Comparison of ENCODE assay signal across 8 cellular contexts in genomic region chr19:32581704-32582164, GRCh38. TPM values are rescaled to one million over a fixed set of nuclear protein-coding genes. Genes with fewer than 3 reads are reported as not detected.
DNase-seq lines count a peak whose midpoint lies in the region; ATAC-seq and TF ChIP-seq lines count a peak whose summit lies in the region.

No MANE protein-coding gene starts in this region.

- POLR2A ChIA-PET in BJ (lab: Charles Lee) = no interaction called here

- TF ChIP-seq CTCF in BJ (IDR thresholded peaks at IDR 0.05; ENCODE audit: insufficient read depth, low read depth, low read length) (no peak), OCI-LY3 (IDR thresholded peaks at IDR 0.05; ENCODE audit: low read depth, low read length) (no peak), coronary artery (IDR thresholded peaks at IDR 0.05) (no peak), liver (IDR thresholded peaks at IDR 0.05; ENCODE audit: low read depth, low read length, missing input control) (no peak), tibial artery (IDR thresholded peaks at IDR 0.05) (no peak)

- H3K4me1 ChIP-seq in OCI-LY3 (ENCODE audit: low read length) (peaks cover 11% of the 10 kb centered on the region), liver (ENCODE audit: control insufficient read depth in 4 of 4, insufficient read depth in 4 of 4, low read length in 3 of 4) (peaks cover 0 to 13% (median 8%) of the 10 kb centered on the region in 4 donors), tibial artery (peaks cover 0 to 13% (median 9%) of the 10 kb centered on the region in 4 donors)

- no peak for TF ChIP-seq RAD21 in liver (IDR thresholded peaks at IDR 0.05)

- ATAC-seq in GM21825 (IDR thresholded peaks at IDR 0.05; ENCODE audit: unreplicated experiment) = peak; percentile 11
- no peak for ATAC-seq in GM18868 (IDR thresholded peaks at IDR 0.05; ENCODE audit: unreplicated experiment)

- CTCF ChIA-PET in BJ (lab: Yijun Ruan, JAX) = interaction anchor here (1.8 to 1.9 kb wide), 2 partner anchors 18 to 242 kb away, joined by 4 to 7 read pairs; no protein-coding TSS in a partner anchor

- DNase-seq in BJ (ENCODE audit: low read depth) = no peak
- DNase-seq in coronary artery (ENCODE audit: low spot score) = no peak
- no peak for DNase-seq in tibial artery
- DNase-seq in activated gamma-delta T cell treated with Interleukin-2 at 50 U/mL for 16 hours = no peak

- H3K36me3 ChIP-seq in BJ (ENCODE audit: control insufficient read depth, insufficient read depth, low read length) (peaks cover 3% of the 10 kb centered on the region), OCI-LY3 (replicated peaks; ENCODE audit: low read depth, low read length) (peaks cover 39% of the 10 kb centered on the region), liver (ENCODE audit: control insufficient read depth in 4 of 4, insufficient read depth in 3 of 4, low read depth in 1 of 4, low read length in 3 of 4) (peaks cover 4 to 24% (median 18%) of the 10 kb centered on the region in 4 donors), tibial artery (peaks cover 18 to 30% (median 28%) of the 10 kb centered on the region in 3 donors)

- peak overlapping the region; percentile 94 for H3K4me3 ChIP-seq in BJ (ENCODE audit: low read depth, low read length)
- H3K4me3 ChIP-seq in OCI-LY3 (ENCODE audit: low read length) = peak overlapping the region; percentile 87
- H3K4me3 ChIP-seq in coronary artery = peak overlapping the region; percentile 91
- peak overlapping the region; percentile 76 to 96 (median 85) for H3K4me3 ChIP-seq in liver (ENCODE audit: low read depth in 1 of 3, low read length in 3 of 3)
- H3K4me3 ChIP-seq in tibial artery = peak overlapping the region; percentile 96 to 100

- H2AFZ ChIP-seq in OCI-LY3 (ENCODE audit: low read depth, low read length) = no peak overlapping the region; the same call in 1 of the 2 replicates

- H4K20me1 ChIP-seq in OCI-LY3 (ENCODE audit: insufficient read depth, low read length) = 0 out of 2 replicates have a peak, but pooled peaks cover 4% of the 10 kb centered on the region

- WGBS in liver = 9% methylated on average over 27 of the region's 27 CpGs

- H3K27me3 ChIP-seq in BJ (ENCODE audit: control insufficient read depth, insufficient read depth, low read length) (no peaks in the 10 kb centered on the region), OCI-LY3 (ENCODE audit: low read depth, low read length) (peaks cover 5% of the 10 kb centered on the region; the same call in 1 of the 2 replicates), liver (ENCODE audit: control insufficient read depth in 4 of 4, insufficient read depth in 4 of 4, low read length in 3 of 4) (no peaks in the 10 kb centered on the region), tibial artery (no peaks in the 10 kb centered on the region)

- intact Hi-C loops in tibial artery (cut with DNase I; ENCODE audit: low total_unique reads) = loop anchor here (10.0 kb wide), 2 partner anchors 93 to 177 kb away; partner anchors contain the start of genes ANKRD27, DPY19L3 and RGS9BP

- H3K27ac ChIP-seq in OCI-LY3 (ENCODE audit: low read length) = peak overlapping the region; percentile 37
- peak overlapping the region; percentile 71 to 92 for H3K27ac ChIP-seq in coronary artery
- H3K27ac ChIP-seq in liver (ENCODE audit: low read depth in 1 of 2, low read length in 2 of 2) = peak overlapping the region; percentile 77 to 84
- peak overlapping the region; percentile 90 to 91 for H3K27ac ChIP-seq in tibial artery

- H3K4me2 ChIP-seq in OCI-LY3 (ENCODE audit: low read length) = peak overlapping the region; percentile 75

- peak overlapping the region; percentile 90 for H3K9ac ChIP-seq in OCI-LY3 (ENCODE audit: low read length)
- peak overlapping the region; percentile 58 to 78 for H3K9ac ChIP-seq in liver (ENCODE audit: low read depth in 1 of 2, low read length in 2 of 2)

- H3K79me2 ChIP-seq in OCI-LY3 (ENCODE audit: low read length) = peaks cover 37% of the 10 kb centered on the region

- H3K9me3 ChIP-seq in OCI-LY3 (ENCODE audit: insufficient read depth, low read length) = no peaks in the 10 kb centered on the region
- no peaks in the 10 kb centered on the region for H3K9me3 ChIP-seq in liver (ENCODE audit: control insufficient read depth in 4 of 4, low read length in 3 of 4)
- no peaks in the 10 kb centered on the region for H3K9me3 ChIP-seq in tibial artery

TF ChIP-seq in liver, 16 proteins besides CTCF, POLR2A, EP300 and RAD21:
- TF ChIP-seq HNF4A (conservative IDR thresholded peaks at IDR 0.05) (no peak), GABPA (IDR thresholded peaks at IDR 0.05 in 1 of 2, conservative IDR thresholded peaks at IDR 0.05 in 1 of 2) (no peak), JUND (IDR thresholded peaks at IDR 0.05) (peak in 1 of 2 donors; percentile 32), NR2F2 (IDR thresholded peaks at IDR 0.05) (no peak), ZBTB33 (IDR thresholded peaks at IDR 0.05) (no peak), HNF4G (IDR thresholded peaks at IDR 0.05) (no peak), MAX (IDR thresholded peaks at IDR 0.05) (no peak), SP1 (IDR thresholded peaks at IDR 0.05) (peak; percentile 14)

RNA-seq across cellular contexts. Expression of gene PDCD5, which starts 0.7 kb away (rescaled TPM):
- polyA plus RNA-seq in BJ (2011; rRNA removed) (66.9 and 92.0 TPM in 2 replicates), liver (10 to 100 TPM; 46.7 to 90.8 TPM)
- 4.5 and 6.9 TPM in 2 replicates for polyA minus RNA-seq in BJ (2011; rRNA and poly(A)+ RNA removed)
- total RNA-seq in liver = 10 to 100 TPM; 25.4 to 25.8 TPM

Comparison
In these comparisons a context has a peak if more than half of its experiments do, and no peak if none do; other contexts are left out.
1. H3K27ac ChIP-seq: peak in every context shown above with its lines; median percentile 90 in tibial artery; 82 in coronary artery; 80 in liver; 37 in OCI-LY3.